9 cellular contexts compared by ENCODE assay signal in the genomic region with DNA sequence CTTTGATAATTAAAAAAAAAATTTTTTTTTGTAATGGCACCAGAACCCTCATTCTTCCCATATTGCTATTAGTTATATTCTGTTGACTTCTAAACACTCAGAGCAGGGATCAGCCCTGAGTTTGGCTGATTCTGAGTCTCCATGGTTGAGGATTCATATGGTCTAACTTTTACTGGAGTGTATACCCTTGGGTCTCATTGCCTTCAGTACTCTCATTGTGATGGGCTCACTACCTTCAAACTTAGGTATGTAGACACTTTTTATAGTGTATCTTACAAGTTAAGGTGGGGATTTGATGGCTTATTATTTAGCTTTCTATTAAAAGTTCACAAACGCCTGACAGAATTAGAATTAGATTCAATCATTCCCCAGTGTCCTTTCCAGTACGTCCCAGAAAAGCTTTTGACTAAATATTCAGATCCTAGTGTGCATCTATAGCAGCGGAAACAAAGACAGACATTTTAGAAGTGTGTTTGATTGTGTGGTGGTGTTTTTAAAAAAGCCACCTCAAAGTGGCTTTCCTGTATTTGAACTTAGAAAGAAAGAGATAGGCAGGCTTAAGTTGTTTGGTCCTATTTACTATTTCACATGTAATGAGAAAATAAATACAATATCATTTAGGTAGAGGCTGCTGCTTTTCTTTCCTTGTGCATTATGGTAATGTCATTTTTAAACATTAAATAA. TPM values are rescaled to one million over a fixed set of nuclear protein-coding genes. Genes with fewer than 3 reads are reported as not detected.
DNase-seq lines count a peak whose midpoint lies in the region; ATAC-seq, FAIRE-seq and TF ChIP-seq lines count a peak whose summit lies in the region.
"Had no signal": no experiment of that assay in that cellular context is flagged by ENCODE, and none has a peak within 500 bp of the region (broad histone marks: within the 10 kb centered on the region; RNA-seq: fewer than 3 reads in every experiment).

No MANE protein-coding gene starts in this region.

- WGBS in IMR-90 (ENCODE audit: extremely low coverage in 2 of 2, insufficient read length in 1 of 2), 2 experiments, result no CpG with 5 or more reads among the region's 3 CpGs

- H2AFZ ChIP-seq in IMR-90 (replicated peaks; ENCODE audit: low read length, poor library complexity), result no peak overlapping the region

- no peak for ATAC-seq in IMR-90 (ENCODE audit: low read depth)
- no peak for ATAC-seq in activated naive CD8-positive, alpha-beta T cell treated with anti-CD3 and anti-CD28 coated beads, Interleukin-2, amount 10 ng/mL, durations not matched to agents 7 days and 5 days (ENCODE audit: low read depth)
- no peak for ATAC-seq in stimulated activated memory B cell treated with anti-CD40 and anti-IgM and Interleukin-4, amounts not matched to agents 10 μg/mL and 1 μg/mL and 100 μg/mL, for 72 hours
- ATAC-seq in HG03460 (IDR thresholded peaks at IDR 0.05; ENCODE audit: unreplicated experiment), result no peak

- in situ Hi-C loops in IMR-90 (cut with MboI; ENCODE audit: low sequenced_read_pairs), result no loop called here

- peak overlapping the region; percentile 95 for H3K4me3 Mint-ChIP-seq in activated naive CD8-positive, alpha-beta T cell treated with anti-CD3 and anti-CD28 coated beads, Interleukin-2, amount 10 ng/mL, durations not matched to agents 7 days and 5 days
- H3K4me3 Mint-ChIP-seq in stimulated activated memory B cell treated with anti-CD40 and anti-IgM and Interleukin-4, amounts not matched to agents 10 μg/mL and 1 μg/mL and 100 μg/mL, for 72 hours, result no peak overlapping the region

- peak overlapping the region; percentile 28; the same call in 1 of the 2 replicates for H4K91ac ChIP-seq in IMR-90 (ENCODE audit: insufficient read depth, low read depth, low read length)

- peak overlapping the region; percentile 78 for H3K23ac ChIP-seq in IMR-90 (ENCODE audit: low read depth, low read length)

- peak overlapping the region; percentile 54 for H3K4me3 ChIP-seq in IMR-90 (ENCODE audit: insufficient read depth, low read depth, low read length)
- no peak overlapping the region for H3K4me3 ChIP-seq in iPS-20b (ENCODE audit: low read length)
- H3K4me3 ChIP-seq: SK-N-MC had no signal

- H2BK20ac ChIP-seq in IMR-90 (ENCODE audit: low read depth, low read length), result no peak overlapping the region

- H3K18ac ChIP-seq in IMR-90 (ENCODE audit: low read depth, low read length), result peak overlapping the region; percentile 51; the same call in 1 of the 2 replicates

- peak overlapping the region; percentile 82; the same call in 1 of the 2 replicates for H3K4ac ChIP-seq in IMR-90 (ENCODE audit: low read depth, low read length)

- peaks cover 35% of the 10 kb centered on the region for H4K20me1 ChIP-seq in IMR-90 (ENCODE audit: insufficient read depth, low read length)

- H2BK120ac ChIP-seq in IMR-90 (ENCODE audit: low read depth, low read length), result peak overlapping the region; percentile 82

- peaks cover 18% of the 10 kb centered on the region for H3K36me3 Mint-ChIP-seq in activated naive CD8-positive, alpha-beta T cell treated with anti-CD3 and anti-CD28 coated beads, Interleukin-2, amount 10 ng/mL, durations not matched to agents 7 days and 5 days
- no peaks in the 10 kb centered on the region for H3K36me3 Mint-ChIP-seq in stimulated activated memory B cell treated with anti-CD40 and anti-IgM and Interleukin-4, amounts not matched to agents 10 μg/mL and 1 μg/mL and 100 μg/mL, for 72 hours

- H4K5ac ChIP-seq in IMR-90 (ENCODE audit: low read depth, low read length), result no peak overlapping the region

- POLR2A ChIA-PET in IMR-90 (lab: Charles Lee; ENCODE audit: unreplicated experiment), result interaction anchor here (1.0 to 1.4 kb wide), 2 partner anchors 13 to 48 kb away, joined by 3 to 5 read pairs; no protein-coding TSS in a partner anchor
- POLR2A ChIA-PET in activated naive CD8-positive, alpha-beta T cell treated with anti-CD3 and anti-CD28 coated beads, Interleukin-2, amount 10 ng/mL, durations not matched to agents 7 days and 5 days (lab: Charles Lee), result interaction anchor here (1.0 to 4.2 kb wide), 9 partner anchors 9 to 53 kb away, joined by 4 to 89 read pairs (median 8); no protein-coding TSS in a partner anchor

- no peaks in the 10 kb centered on the region for H3K27me3 ChIP-seq in IMR-90 (ENCODE audit: control insufficient read depth, insufficient read depth, low read length)
- H3K27me3 ChIP-seq in iPS-20b (ENCODE audit: insufficient read depth, low read length), result no peaks in the 10 kb centered on the region

- intact Hi-C loops in IMR-90 (cut with micrococcal nuclease), result no loop called here

- H3K27ac ChIP-seq in IMR-90 (ENCODE audit: insufficient read depth, low read length) (peak overlapping the region; percentile 91; the same call in 1 of the 2 replicates), iPS-20b (ENCODE audit: low read length) (no peak overlapping the region)
- H3K27ac ChIP-seq: SK-N-MC had no signal

- peaks cover 3 to 50% of the 10 kb centered on the region in 2 experiments; a peak in 3 of 4 replicates for H3K79me1 ChIP-seq in IMR-90 (ENCODE audit: low read depth in 1 of 2, low read length in 2 of 2)

- peak overlapping the region; percentile 27 to 84; a peak in 3 of 4 replicates for H4K8ac ChIP-seq in IMR-90 (ENCODE audit: low read depth in 2 of 2, low read length in 2 of 2)

- H2BK5ac ChIP-seq in IMR-90 (ENCODE audit: low read depth, low read length, poor library complexity, severe bottlenecking), result peak overlapping the region; percentile 87

- H3K9me3 Mint-ChIP-seq in activated naive CD8-positive, alpha-beta T cell treated with anti-CD3 and anti-CD28 coated beads, Interleukin-2, amount 10 ng/mL, durations not matched to agents 7 days and 5 days, result peaks cover 5% of the 10 kb centered on the region
- no peaks in the 10 kb centered on the region for H3K9me3 Mint-ChIP-seq in stimulated activated memory B cell treated with anti-CD40 and anti-IgM and Interleukin-4, amounts not matched to agents 10 μg/mL and 1 μg/mL and 100 μg/mL, for 72 hours

- H2BK15ac ChIP-seq in IMR-90 (ENCODE audit: low read depth, low read length), result peak overlapping the region; percentile 77; the same call in 2 of the 3 replicates

- dilution Hi-C loops in IMR-90 (cut with HindIII; ENCODE audit: low sequenced_read_pairs, unreplicated experiment), result no loop called here

- H3K4me2 ChIP-seq in IMR-90 (ENCODE audit: low read depth, low read length), result peak overlapping the region; percentile 99

- TF ChIP-seq POLR2A in IMR-90 (IDR thresholded peaks at IDR 0.05; ENCODE audit: low read depth, low read length) (no peak), GM12891 (IDR thresholded peaks at IDR 0.05; ENCODE audit: low read depth, low read length) (no peak), GM12892 (IDR thresholded peaks at IDR 0.05; ENCODE audit: low read depth, low read length) (no peak)

- TF ChIP-seq RAD21 in IMR-90 (IDR thresholded peaks at IDR 0.05; ENCODE audit: low read length), result no peak

- H2AK9ac ChIP-seq in IMR-90 (replicated peaks; ENCODE audit: low read depth, low read length, poor library complexity), result no peak overlapping the region

- H3K9ac ChIP-seq in IMR-90 (ENCODE audit: low read depth, low read length) (peak overlapping the region; percentile 95; the same call in 1 of the 2 replicates), iPS-20b (ENCODE audit: low read depth, low read length) (peak overlapping the region; percentile 54; the same call in 1 of the 2 replicates)

- H3K9me1 ChIP-seq in IMR-90 (ENCODE audit: insufficient read depth, low read length), result peaks cover 4% of the 10 kb centered on the region; the same call in 1 of the 2 replicates

- H3K36me3 ChIP-seq in IMR-90 (ENCODE audit: control insufficient read depth, insufficient read depth, low read length) (no peaks in the 10 kb centered on the region), iPS-20b (ENCODE audit: insufficient read depth, low read depth, low read length) (no peaks in the 10 kb centered on the region)

- TF ChIP-seq CTCF in IMR-90 (conservative IDR thresholded peaks at IDR 0.05; ENCODE audit: low read depth, low read length), result no peak

- peak overlapping the region; percentile 24; the same call in 1 of the 2 replicates for H2AK5ac ChIP-seq in IMR-90 (ENCODE audit: low read depth, low read length)

- H3K14ac ChIP-seq in IMR-90 (replicated peaks; ENCODE audit: low read depth, low read length), result peak overlapping the region; percentile 86

- H3K4me1 ChIP-seq in IMR-90 (ENCODE audit: control insufficient read depth, insufficient read depth, low read length) (peaks cover 2% of the 10 kb centered on the region), iPS-20b (ENCODE audit: insufficient read depth, low read length) (peaks cover 23% of the 10 kb centered on the region)

- H3K27ac Mint-ChIP-seq in activated naive CD8-positive, alpha-beta T cell treated with anti-CD3 and anti-CD28 coated beads, Interleukin-2, amount 10 ng/mL, durations not matched to agents 7 days and 5 days, result peak overlapping the region; percentile 96
- H3K27ac Mint-ChIP-seq in stimulated activated memory B cell treated with anti-CD40 and anti-IgM and Interleukin-4, amounts not matched to agents 10 μg/mL and 1 μg/mL and 100 μg/mL, for 72 hours, result peak overlapping the region; percentile 81

- no peak for DNase-seq in IMR-90
- DNase-seq in activated naive CD8-positive, alpha-beta T cell treated with anti-CD3 and anti-CD28 coated beads, Interleukin-2, amount 10 ng/mL, durations not matched to agents 7 days and 5 days, result no peak
- no peak for DNase-seq in NCI-H2227 treated with DMSO at 0.1 percent for 48 hours (lab: John Stamatoyannopoulos, UW)
- no peak for DNase-seq in GM12891 (ENCODE audit: insufficient read length, low spot score)
- no peak for DNase-seq in GM12892 (ENCODE audit: insufficient read length)

- BruUV-seq in IMR-90 (replicated peaks; lab: Mats Ljungman, UMichigan), result no TSS peak

- CTCF ChIA-PET in IMR-90 (lab: Yijun Ruan, JAX), result interaction anchor here (1.1 to 1.8 kb wide), 3 partner anchors 15 to 107 kb away, joined by 3 to 7 read pairs (median 5); no protein-coding TSS in a partner anchor

- FAIRE-seq in GM12891 (lab: Jason Lieb, UNC) (no peak), GM12892 (lab: Jason Lieb, UNC) (no peak)

- peaks cover 35% of the 10 kb centered on the region for H3K4me1 Mint-ChIP-seq in activated naive CD8-positive, alpha-beta T cell treated with anti-CD3 and anti-CD28 coated beads, Interleukin-2, amount 10 ng/mL, durations not matched to agents 7 days and 5 days
- peaks cover 20% of the 10 kb centered on the region for H3K4me1 Mint-ChIP-seq in stimulated activated memory B cell treated with anti-CD40 and anti-IgM and Interleukin-4, amounts not matched to agents 10 μg/mL and 1 μg/mL and 100 μg/mL, for 72 hours

- H3K9me3 ChIP-seq in IMR-90 (ENCODE audit: control insufficient read depth, insufficient read depth, low read length), result no peaks in the 10 kb centered on the region
- H3K9me3 ChIP-seq in iPS-20b (ENCODE audit: insufficient read depth, low read depth, low read length), result no peaks in the 10 kb centered on the region

- peak overlapping the region; percentile 80 for H3K56ac ChIP-seq in IMR-90 (ENCODE audit: extremely low read depth, insufficient read depth, low read length)

- no peaks in the 10 kb centered on the region for H3K27me3 Mint-ChIP-seq in activated naive CD8-positive, alpha-beta T cell treated with anti-CD3 and anti-CD28 coated beads, Interleukin-2, amount 10 ng/mL, durations not matched to agents 7 days and 5 days
- no peaks in the 10 kb centered on the region for H3K27me3 Mint-ChIP-seq in stimulated activated memory B cell treated with anti-CD40 and anti-IgM and Interleukin-4, amounts not matched to agents 10 μg/mL and 1 μg/mL and 100 μg/mL, for 72 hours

RNA-seq across cellular contexts. Expression of a gene that starts 1.4 kb away (rescaled TPM):
- total RNA-seq in IMR-90 (2012; rRNA removed), result 368 and 369 TPM in 2 replicates
- 56.3 and 67.6 TPM in 2 replicates for polyA plus RNA-seq in IMR-90 (2012; rRNA removed)
- 24.9 and 28.6 TPM in 2 replicates for polyA plus RNA-seq in IMR-90 (2012; cell fraction: cytosol; rRNA removed)
- polyA plus RNA-seq in IMR-90 (2012; cell fraction: nucleus; rRNA removed; ENCODE audit: low replicate concordance), result 141 and 243 TPM in 2 replicates
- 100 to 1,000 TPM; 328 to 344 TPM for total RNA-seq in activated naive CD8-positive, alpha-beta T cell treated with anti-CD3 and anti-CD28 coated beads, Interleukin-2, amount 10 ng/mL, durations not matched to agents 7 days and 5 days
- polyA plus RNA-seq in GM12891 (2012; ENCODE audit: low read depth, missing spikeins), result 41.6 TPM
- polyA plus RNA-seq in GM12892 (2012; ENCODE audit: missing spikeins), result 93.7 TPM
